ENCODE assay signal across 34 cellular contexts in genomic region chr12:108895220-108895802, GRCh38. TPM values are rescaled to one million over a fixed set of nuclear protein-coding genes. Genes with fewer than 3 reads are reported as not detected.
DNase-seq lines count a peak whose midpoint lies in the region; ATAC-seq, FAIRE-seq and TF ChIP-seq lines count a peak whose summit lies in the region.
"Had no signal": no experiment of that assay in that cellular context is flagged by ENCODE, and none has a peak within 500 bp of the region (broad histone marks: within the 10 kb centered on the region; RNA-seq: fewer than 3 reads in every experiment).

No MANE protein-coding gene starts in this region.

- peak overlapping the region; percentile 21 for H3K23ac ChIP-seq in neuronal stem cell (ENCODE audit: low read depth, low read length, poor library complexity)

- H3K27ac ChIP-seq in HepG2 (ENCODE audit: extremely low read length, insufficient read depth, low read length), result no peak overlapping the region
- no peak overlapping the region for H3K27ac ChIP-seq in right lobe of liver
- no peak overlapping the region for H3K27ac ChIP-seq in neuronal stem cell (replicated peaks; ENCODE audit: low read length)
- H3K27ac ChIP-seq: 22Rv1, GM23248, RWPE1 had no signal

- no peak overlapping the region for H2BK5ac ChIP-seq in neuronal stem cell (ENCODE audit: low read length)

- H3K4me2 ChIP-seq in HepG2 (ENCODE audit: low read depth, low read length) (no peak overlapping the region), neuronal stem cell (ENCODE audit: insufficient read depth, low read length, poor library complexity, severe bottlenecking) (no peak overlapping the region)

- H2AK5ac ChIP-seq in neuronal stem cell (ENCODE audit: low read depth, low read length), result no peak overlapping the region

- H4K91ac ChIP-seq in neuronal stem cell (ENCODE audit: low read depth, low read length, poor library complexity), result no peak overlapping the region

- H3K4ac ChIP-seq in neuronal stem cell (ENCODE audit: low read length), result peak overlapping the region; percentile 4

- peaks cover 3% of the 10 kb centered on the region; the same call in 1 of the 2 replicates for H3K9me3 ChIP-seq in HepG2 (ENCODE audit: low read length)
- no peaks in the 10 kb centered on the region for H3K9me3 ChIP-seq in right lobe of liver
- peaks cover 0 to 9% of the 10 kb centered on the region in 2 donors for H3K9me3 ChIP-seq in neuronal stem cell (replicated peaks in 1 of 2; ENCODE audit: control insufficient read depth in 2 of 2, insufficient read depth in 1 of 2, low read depth in 1 of 2, low read length in 2 of 2)
- H3K9me3 ChIP-seq: BE2C, HAP-1 had no signal

- TF ChIP-seq CTCF in HepG2 (CRISPR knock-in tag; IDR thresholded peaks at IDR 0.05) (no peak), right lobe of liver (IDR thresholded peaks at IDR 0.05) (no peak), endothelial cell (IDR thresholded peaks at IDR 0.05; ENCODE audit: unreplicated experiment) (no peak)

- in situ Hi-C loops in HepG2 (cut with HindIII; ENCODE audit: extremely low pct_ligation_motif_present, low pct_unique_long_range_greater_than_20kb), result no loop called here

- peaks cover 4% of the 10 kb centered on the region for H3K27me3 Mint-ChIP-seq in endothelial cell (ENCODE audit: unreplicated experiment)

- intact Hi-C loops in HepG2 (cut with micrococcal nuclease; ENCODE audit: unreplicated experiment), result no loop called here
- intact Hi-C loops in right lobe of liver (cut with DNase I), result loop anchor here in 1 of 2 donors (10.0 kb wide), 1 partner anchor 49 kb away; no protein-coding TSS in a partner anchor

- peaks cover 20% of the 10 kb centered on the region for H3K4me1 Mint-ChIP-seq in endothelial cell (ENCODE audit: unreplicated experiment)
- H3K4me1 Mint-ChIP-seq: CD8-positive, alpha-beta memory T cell had no signal

- no peak for DNase-seq in HepG2 (ENCODE audit: low spot score)
- no peak for DNase-seq in right lobe of liver
- DNase-seq in endothelial cell (ENCODE audit: low spot score), result no peak
- DNase-seq in neuronal stem cell (ENCODE audit: low spot score), result no peak
- no peak for DNase-seq in SW 1271 (lab: John Stamatoyannopoulos, UW)
- DNase-seq in activated CD8-positive, alpha-beta memory T cell treated with anti-CD3 and anti-CD28 coated beads, Interleukin-2, amount 50 U/mL, for 48 hours, result no peak
- DNase-seq: ACHN; BE2C; CD8-positive, alpha-beta memory T cell; DMS 273 treated with DMSO at 0.1 percent for 48 hours; DMS79; EL; GDM1; GM23248; Karpas-422; MV-4-11; NCI-H1105; NCI-H1436 treated with DMSO at 0.1 percent for 48 hours; NCI-H187 treated with DMSO at 0.1 percent for 48 hours; NCI-H2171 treated with DMSO at 0.1 percent for 48 hours; NCI-H345; NCI-H510A treated with DMSO at 0.1 percent for 48 hours; NCI-H748 treated with DMSO at 0.1 percent for 48 hours; SHP77 had no signal

- peak overlapping the region; percentile 35 for H2BK12ac ChIP-seq in neuronal stem cell (ENCODE audit: low read length)

- no peaks in the 10 kb centered on the region for H3K36me3 ChIP-seq in HepG2 (replicated peaks in 1 of 2; ENCODE audit: control insufficient read depth in 1 of 2, insufficient read depth in 2 of 2, low read length in 2 of 2)
- peaks cover 0 to 24% (median 10%) of the 10 kb centered on the region in 4 donors for H3K36me3 ChIP-seq in right lobe of liver
- no peaks in the 10 kb centered on the region for H3K36me3 ChIP-seq in neuronal stem cell (replicated peaks in 1 of 2; ENCODE audit: control insufficient read depth in 2 of 2, insufficient read depth in 2 of 2, low read length in 2 of 2)
- H3K36me3 ChIP-seq: BE2C, HAP-1 had no signal

- peaks cover 3% of the 10 kb centered on the region for H3K79me1 ChIP-seq in neuronal stem cell (ENCODE audit: low read depth, low read length)

- no peaks in the 10 kb centered on the region for H3K79me2 ChIP-seq in HepG2 (ENCODE audit: insufficient read depth, low read length)

- H4K20me1 ChIP-seq in HepG2 (ENCODE audit: insufficient read depth, low read length), result no peaks in the 10 kb centered on the region

- TF ChIP-seq EP300 in HepG2 (IDR thresholded peaks at IDR 0.05; ENCODE audit: low read depth in 2 of 2, low read length in 2 of 2) (no peak), HepG2 (CRISPR knock-in tag; IDR thresholded peaks at IDR 0.05; ENCODE audit: borderline replicate concordance) (no peak)

- H3K36me3 Mint-ChIP-seq in endothelial cell (ENCODE audit: low read depth, unreplicated experiment), result no peaks in the 10 kb centered on the region
- H3K36me3 Mint-ChIP-seq: CD14-positive monocyte; CD8-positive, alpha-beta memory T cell had no signal

- H4K8ac ChIP-seq in neuronal stem cell (ENCODE audit: low read depth, low read length), result peak overlapping the region; percentile 57

- H3K4me1 ChIP-seq in HepG2 (ENCODE audit: insufficient read depth, low read length) (no peaks in the 10 kb centered on the region), right lobe of liver (no peaks in the 10 kb centered on the region), neuronal stem cell (ENCODE audit: control insufficient read depth in 2 of 2, insufficient read depth in 1 of 2, low read depth in 1 of 2, low read length in 2 of 2) (peaks cover 0 to 4% of the 10 kb centered on the region in 2 donors)
- H3K4me1 ChIP-seq: BE2C, HAP-1 had no signal

- no peak for TF ChIP-seq RAD21 in HepG2 (CRISPR knock-in tag; IDR thresholded peaks at IDR 0.05)

- peak overlapping the region; percentile 16 for H3K18ac ChIP-seq in neuronal stem cell (ENCODE audit: low read length)

- no TSS peak for BruUV-seq in HepG2 (replicated peaks; lab: Mats Ljungman, UMichigan)

- CTCF ChIA-PET in HepG2 (lab: Yijun Ruan, JAX; ENCODE audit: low intra/inter-chr PET ratio, low total read pairs), result no interaction called here

- no peaks in the 10 kb centered on the region for H3K9me3 Mint-ChIP-seq in endothelial cell (ENCODE audit: unreplicated experiment)
- H3K9me3 Mint-ChIP-seq: CD8-positive, alpha-beta memory T cell had no signal

- peak; percentile 15 for FAIRE-seq in HepG2 (lab: Jason Lieb, UNC)
- FAIRE-seq: GM12892 had no signal

- 47% methylated on average over 5 of the region's 5 CpGs for WGBS in HepG2 (ENCODE audit: low lambda C conversion rate)
- WGBS in right lobe of liver (ENCODE audit: insufficient coverage, low coverage, low lambda C conversion rate, missing lambda C conversion rate), result 87% methylated on average over 4 of the region's 5 CpGs
- WGBS in neuronal stem cell (ENCODE audit: extremely low coverage in 2 of 2, insufficient read length in 2 of 2, insufficient replicate concordance in 1 of 2), 2 donors, result 100% methylated on average over 2 of the region's 5 CpGs; no CpG with 5 or more reads in 1 of the 2 donors

- H2BK15ac ChIP-seq in neuronal stem cell (ENCODE audit: low read length), result no peak overlapping the region

- H3K9ac ChIP-seq in HepG2 (ENCODE audit: insufficient read depth, low read depth, low read length) (no peak overlapping the region), neuronal stem cell (ENCODE audit: low read depth, low read length, poor library complexity) (peak overlapping the region; percentile 79)
- H3K9ac ChIP-seq: GM23248 had no signal

- no peaks in the 10 kb centered on the region for H3K27me3 ChIP-seq in HepG2 (ENCODE audit: control insufficient read depth in 1 of 2, insufficient read depth in 2 of 2, low read length in 2 of 2)
- H3K27me3 ChIP-seq in right lobe of liver, result no peaks in the 10 kb centered on the region
- H3K27me3 ChIP-seq in neuronal stem cell (ENCODE audit: control insufficient read depth in 3 of 3, insufficient read depth in 3 of 3, low read depth in 1 of 3, low read length in 3 of 3), result peaks cover 0 to 3% (median 0%) of the 10 kb centered on the region in 3 experiments

- no peak overlapping the region for H3K27ac Mint-ChIP-seq in endothelial cell (ENCODE audit: unreplicated experiment)
- H3K27ac Mint-ChIP-seq: CD8-positive, alpha-beta memory T cell had no signal

- POLR2A ChIA-PET in HepG2 (lab: Yijun Ruan, JAX), result no interaction called here

- H2BK120ac ChIP-seq in neuronal stem cell (ENCODE audit: low read depth, low read length), result no peak overlapping the region

- no peak overlapping the region for H3K4me3 ChIP-seq in HepG2 (replicated peaks in 1 of 3; ENCODE audit: insufficient read depth in 1 of 3, low read depth in 2 of 3, low read length in 3 of 3)
- no peak overlapping the region for H3K4me3 ChIP-seq in right lobe of liver
- peak overlapping the region in 1 of 2 donors; percentile 71 for H3K4me3 ChIP-seq in neuronal stem cell (ENCODE audit: low read length in 2 of 2)
- H3K4me3 ChIP-seq: GM23248, HAP-1 had no signal

- no peak overlapping the region for H2AFZ ChIP-seq in HepG2 (ENCODE audit: low read length)
- H2AFZ ChIP-seq in neuronal stem cell (ENCODE audit: low read length), result no peak overlapping the region
- H2AFZ ChIP-seq: GM23248 had no signal

- ATAC-seq in HepG2 (no peak), right lobe of liver (no peak), GM19035 (IDR thresholded peaks at IDR 0.05; ENCODE audit: unreplicated experiment) (no peak), GM18511 (IDR thresholded peaks at IDR 0.05; ENCODE audit: unreplicated experiment) (no peak)
- ATAC-seq: Panc1 had no signal

- TF ChIP-seq POLR2A in HepG2 (IDR thresholded peaks at IDR 0.05; ENCODE audit: insufficient read depth in 1 of 2, low read depth in 2 of 2, low read length in 2 of 2) (no peak), right lobe of liver (IDR thresholded peaks at IDR 0.05) (no peak)

- peak overlapping the region; percentile 3 for H3K4me3 Mint-ChIP-seq in endothelial cell (ENCODE audit: unreplicated experiment)
- H3K4me3 Mint-ChIP-seq: CD14-positive monocyte; CD8-positive, alpha-beta memory T cell had no signal

- peak overlapping the region; percentile 87 for H3K14ac ChIP-seq in neuronal stem cell (ENCODE audit: low read length)

RNA-seq across cellular contexts. Expression of gene DAO, which starts 15.4 kb away (rescaled TPM):
- total RNA-seq in HepG2 (2016; rRNA removed; fragmentation: Illumina TruSeq; extraction: Trizol), result 0.82 and 1.1 TPM in 2 replicates
- 0.44 and 0.51 TPM in 2 replicates for total RNA-seq in HepG2 (2016; cell fraction: cytosol; rRNA removed; fragmentation: Illumina TruSeq; extraction: Trizol; ENCODE audit: low read depth)
- 0.97 and 2.2 TPM in 2 replicates for total RNA-seq in HepG2 (2016; cell fraction: insoluble cytoplasmic fraction; rRNA removed; fragmentation: Illumina TruSeq; extraction: Trizol)
- 0.79 and 1.1 TPM in 2 replicates for total RNA-seq in HepG2 (2016; cell fraction: membrane; rRNA removed; fragmentation: Illumina TruSeq; extraction: Trizol)
- total RNA-seq in HepG2 (2016; cell fraction: nucleus; rRNA removed; fragmentation: Illumina TruSeq; extraction: Trizol), result 1.0 and 1.2 TPM in 2 replicates
- polyA plus RNA-seq in HepG2 (2011; rRNA removed), result 0.34 and 0.48 TPM in 2 replicates
- polyA plus RNA-seq in HepG2 (2011; cell fraction: cytosol; rRNA removed), result 0.64 and 0.65 TPM in 2 replicates
- 0.48 and 0.59 TPM in 2 replicates for polyA plus RNA-seq in HepG2 (2011; cell fraction: nucleus; rRNA removed)
- 0.23 and 0.43 TPM in 2 replicates for polyA plus RNA-seq in HepG2 (2012)
- polyA plus RNA-seq in HepG2 (2016; cell fraction: cytosol; fragmentation: Illumina TruSeq; extraction: Trizol; ENCODE audit: low read depth), result 0.54 and 0.55 TPM in 2 replicates
- 1.6 and 1.7 TPM in 2 replicates for polyA plus RNA-seq in HepG2 (2016; cell fraction: insoluble cytoplasmic fraction; fragmentation: Illumina TruSeq; extraction: Trizol; ENCODE audit: low read depth)
- polyA plus RNA-seq in HepG2 (2016; cell fraction: membrane; fragmentation: Illumina TruSeq; extraction: Trizol; ENCODE audit: low read depth), result 0.45 and 0.80 TPM in 2 replicates
- 1.6 and 1.7 TPM in 2 replicates for polyA plus RNA-seq in HepG2 (2016; cell fraction: nucleus; fragmentation: Illumina TruSeq; extraction: Trizol; ENCODE audit: insufficient read depth, low read depth)
- 0.68 TPM in 1 of 2 replicates, not detected in the other for polyA minus RNA-seq in HepG2 (2011; rRNA and poly(A)+ RNA removed; ENCODE audit: low replicate concordance)
- polyA minus RNA-seq in HepG2 (2011; cell fraction: cytosol; rRNA and poly(A)+ RNA removed), result not detected in 2 replicates
- polyA minus RNA-seq in HepG2 (2011; cell fraction: nucleus; rRNA and poly(A)+ RNA removed), result 0.52 TPM in 1 of 2 replicates, not detected in the other
- total RNA-seq in right lobe of liver, result 10 to 100 TPM; 26.7 to 70.2 (median 45.0) TPM
- total RNA-seq in endothelial cell (ENCODE audit: unreplicated experiment), result 0.41 TPM
- polyA plus RNA-seq in neuronal stem cell (2013, experiment 1 of 2), result not detected
- not detected for polyA plus RNA-seq in neuronal stem cell (2013, experiment 2 of 2)
- total RNA-seq: CD8-positive, alpha-beta memory T cell; GM23248; M059J; SK-MEL-5 had no signal
- polyA plus RNA-seq: CD14-positive monocyte; CD8-positive, alpha-beta memory T cell; GM23248 had no signal

RNA-seq across cellular contexts. Expression of gene SSH1, which starts 37.9 kb away (rescaled TPM):
- total RNA-seq in HepG2 (2016; rRNA removed; fragmentation: Illumina TruSeq; extraction: Trizol) (4.5 and 4.8 TPM in 2 replicates), right lobe of liver (10 to 100 TPM in 5 of 6 experiments, 1 to 10 TPM in 1; 9.8 to 17.6 (median 15.7) TPM), endothelial cell (ENCODE audit: unreplicated experiment) (67.5 TPM)
- total RNA-seq in HepG2 (2016; cell fraction: cytosol; rRNA removed; fragmentation: Illumina TruSeq; extraction: Trizol; ENCODE audit: low read depth), result 3.0 and 3.8 TPM in 2 replicates
- 4.2 and 4.4 TPM in 2 replicates for total RNA-seq in HepG2 (2016; cell fraction: insoluble cytoplasmic fraction; rRNA removed; fragmentation: Illumina TruSeq; extraction: Trizol)
- 7.9 and 8.2 TPM in 2 replicates for total RNA-seq in HepG2 (2016; cell fraction: membrane; rRNA removed; fragmentation: Illumina TruSeq; extraction: Trizol)
- 7.0 and 7.7 TPM in 2 replicates for total RNA-seq in HepG2 (2016; cell fraction: nucleus; rRNA removed; fragmentation: Illumina TruSeq; extraction: Trizol)
- 4.3 and 4.9 TPM in 2 replicates for polyA plus RNA-seq in HepG2 (2011; rRNA removed)
- 3.1 TPM in 2 replicates for polyA plus RNA-seq in HepG2 (2011; cell fraction: cytosol; rRNA removed)
- 5.7 and 6.9 TPM in 2 replicates for polyA plus RNA-seq in HepG2 (2011; cell fraction: nucleus; rRNA removed)
- 3.6 and 4.3 TPM in 2 replicates for polyA plus RNA-seq in HepG2 (2012)
- 3.1 and 3.9 TPM in 2 replicates for polyA plus RNA-seq in HepG2 (2016; cell fraction: cytosol; fragmentation: Illumina TruSeq; extraction: Trizol; ENCODE audit: low read depth)
- polyA plus RNA-seq in HepG2 (2016; cell fraction: insoluble cytoplasmic fraction; fragmentation: Illumina TruSeq; extraction: Trizol; ENCODE audit: low read depth), result 4.8 and 5.2 TPM in 2 replicates
- 5.0 and 6.1 TPM in 2 replicates for polyA plus RNA-seq in HepG2 (2016; cell fraction: membrane; fragmentation: Illumina TruSeq; extraction: Trizol; ENCODE audit: low read depth)
- polyA plus RNA-seq in HepG2 (2016; cell fraction: nucleus; fragmentation: Illumina TruSeq; extraction: Trizol; ENCODE audit: insufficient read depth, low read depth), result 5.5 and 5.7 TPM in 2 replicates
- 14.1 and 22.8 TPM in 2 replicates for polyA minus RNA-seq in HepG2 (2011; rRNA and poly(A)+ RNA removed; ENCODE audit: low replicate concordance)
- 4.2 and 5.0 TPM in 2 replicates for polyA minus RNA-seq in HepG2 (2011; cell fraction: cytosol; rRNA and poly(A)+ RNA removed)
- polyA minus RNA-seq in HepG2 (2011; cell fraction: nucleus; rRNA and poly(A)+ RNA removed), result 8.1 and 8.6 TPM in 2 replicates
- 9.8 TPM for polyA plus RNA-seq in neuronal stem cell (2013, experiment 1 of 2)
- polyA plus RNA-seq in neuronal stem cell (2013, experiment 2 of 2), result 9.7 TPM

Comparison
In these comparisons a context has a peak if more than half of its experiments do, and no peak if none do; other contexts are left out.
1. RNA of gene DAO, which starts 15.4 kb away (total RNA-seq): 26.7 to 70.2 TPM in right lobe of liver; 0.44 to 2.2 TPM in HepG2 and 0.41 TPM in endothelial cell (single experiment); every median in the first group is over 4 times any median in the second.